In the genomic region with DNA sequence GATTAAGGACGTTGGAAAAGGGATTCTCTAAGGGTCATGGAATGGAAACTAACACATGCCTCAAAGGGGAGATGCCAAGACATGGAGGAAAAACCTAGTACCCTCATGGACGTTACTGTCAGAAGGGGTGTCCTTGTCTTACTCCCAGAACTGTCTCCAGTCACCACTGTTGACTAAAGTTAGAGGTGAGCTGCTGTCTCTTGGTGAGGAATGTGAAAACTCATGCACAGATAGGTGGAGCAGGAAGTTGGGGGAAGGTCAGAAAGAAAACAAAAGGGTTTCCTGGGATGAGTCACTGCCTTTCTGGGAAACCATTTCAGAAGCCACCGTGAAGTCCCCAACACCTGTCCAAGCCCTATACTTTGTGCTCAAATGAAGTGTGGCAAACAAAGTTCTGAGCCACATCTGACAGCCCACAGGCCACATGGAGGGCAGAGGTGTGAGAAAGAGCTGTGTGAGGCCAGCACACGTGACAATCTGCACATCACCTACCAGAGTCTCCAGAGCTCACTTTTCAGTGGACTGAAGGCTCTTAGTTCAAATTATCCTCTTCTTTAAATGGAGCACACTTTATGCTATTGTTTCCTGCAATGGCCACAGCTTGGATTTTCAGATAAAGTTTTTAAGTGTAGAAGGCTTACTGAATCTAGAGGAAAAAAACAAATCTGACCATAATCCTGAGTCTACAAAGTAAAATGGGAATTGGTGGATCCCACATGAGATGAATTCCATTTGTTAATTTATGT, we compare ENCODE assay signal across 9 cellular contexts.
DNase-seq lines count a peak whose midpoint lies in the region; ATAC-seq lines count a peak whose summit lies in the region.
"Had no signal": no experiment of that assay in that cellular context is flagged by ENCODE, and none has a peak within 500 bp of the region (broad histone marks: within the 10 kb centered on the region; RNA-seq: fewer than 3 reads in every experiment).

No MANE protein-coding gene starts in this region.

- in situ Hi-C loops in ACHN (cut with HindIII; ENCODE audit: low pct_ligation_motif_present, low pct_unique_long_range_greater_than_20kb, low sequenced_read_pairs): no loop called here

- DNase-seq in activated gamma-delta T cell treated with Interleukin-2 at 50 U/mL for 16 hours (peak; percentile 72), activated gamma-delta T cell (lab: John Stamatoyannopoulos, UW) (no peak), kidney glomerular epithelial cell (lab: John Stamatoyannopoulos, UW) (peak; percentile 18), NCI-H1930 (lab: John Stamatoyannopoulos, UW) (no peak), ACHN (no peak)
- peak; percentile 9 to 47 (median 45) for DNase-seq in activated CD8-positive, alpha-beta memory T cell treated with anti-CD3 and anti-CD28 coated beads for 48 hours (ENCODE audit: low read depth in 2 of 3, low spot score in 2 of 3)
- DNase-seq in effector CD8-positive, alpha-beta T cell (lab: John Stamatoyannopoulos, UW): no peak
- DNase-seq: right cardiac atrium had no signal

- ATAC-seq in HG03457 (IDR thresholded peaks at IDR 0.05; ENCODE audit: unreplicated experiment): peak; percentile 90

Comparison
In these comparisons a context has a peak if more than half of its experiments do, and no peak if none do; other contexts are left out.
1. DNase-seq: peak in activated gamma-delta T cell treated with Interleukin-2 at 50 U/mL for 16 hours (single experiment), activated CD8-positive, alpha-beta memory T cell treated with anti-CD3 and anti-CD28 coated beads for 48 hours (3 of 3) and kidney glomerular epithelial cell (single experiment); none in activated gamma-delta T cell (single experiment), effector CD8-positive, alpha-beta T cell (single experiment), NCI-H1930 (0 of 2) and ACHN (single experiment).